ENCODE assay signal across 20 cellular contexts in genomic region chr2:204870053-204870452, GRCh38.
"Had no signal": no experiment of that assay in that cellular context is flagged by ENCODE, and none has a peak within 500 bp of the region (broad histone marks: within the 10 kb centered on the region; RNA-seq: fewer than 3 reads in every experiment).

No MANE protein-coding gene starts in this region.

- H3K27ac Mint-ChIP-seq: endodermal cell; natural killer cell; stimulated activated naive B cell treated with anti-CD40 and anti-IgM and Interleukin-4, amounts not matched to agents 10 μg/mL and 1 μg/mL and 100 μg/mL, for 72 hours; stimulated activated naive CD8-positive, alpha-beta T cell treated with anti-CD3 and anti-CD28 coated beads, Interleukin-15, amount 100 ng/mL, for 72 hours had no signal

- H3K36me3 Mint-ChIP-seq: natural killer cell; stimulated activated naive B cell treated with anti-CD40 and anti-IgM and Interleukin-4, amounts not matched to agents 10 μg/mL and 1 μg/mL and 100 μg/mL, for 72 hours had no signal

- H3K27me3 ChIP-seq: spleen, testis, tibial nerve, upper lobe of right lung, vagina had no signal

- ATAC-seq: mucosa of descending colon; natural killer cell; sciatic nerve; stimulated activated naive B cell treated with anti-CD40 and anti-IgM and Interleukin-4, amounts not matched to agents 10 μg/mL and 1 μg/mL and 100 μg/mL, for 72 hours; stimulated activated naive CD8-positive, alpha-beta T cell treated with anti-CD3 and anti-CD28 coated beads, Interleukin-15, amount 100 ng/mL, for 72 hours; upper lobe of right lung had no signal

- H3K27me3 Mint-ChIP-seq: stimulated activated naive B cell treated with anti-CD40 and anti-IgM and Interleukin-4, amounts not matched to agents 10 μg/mL and 1 μg/mL and 100 μg/mL, for 72 hours; stimulated activated naive CD8-positive, alpha-beta T cell treated with anti-CD3 and anti-CD28 coated beads, Interleukin-15, amount 100 ng/mL, for 72 hours had no signal

- H3K4me1 Mint-ChIP-seq: endodermal cell; natural killer cell; stimulated activated naive B cell treated with anti-CD40 and anti-IgM and Interleukin-4, amounts not matched to agents 10 μg/mL and 1 μg/mL and 100 μg/mL, for 72 hours had no signal

- H3K4me3 ChIP-seq: coronary artery, mucosa of descending colon, psoas muscle, spleen, testis, tibial nerve, upper lobe of right lung, vagina had no signal

- H3K9me3 Mint-ChIP-seq: endodermal cell, natural killer cell had no signal

- H3K9me3 ChIP-seq: mucosa of descending colon, psoas muscle, testis, upper lobe of right lung, vagina had no signal

- H3K36me3 ChIP-seq: spleen, tibial nerve, upper lobe of right lung, vagina had no signal

- H3K4me3 Mint-ChIP-seq: endodermal cell; natural killer cell; stimulated activated naive B cell treated with anti-CD40 and anti-IgM and Interleukin-4, amounts not matched to agents 10 μg/mL and 1 μg/mL and 100 μg/mL, for 72 hours; stimulated activated naive CD8-positive, alpha-beta T cell treated with anti-CD3 and anti-CD28 coated beads, Interleukin-15, amount 100 ng/mL, for 72 hours had no signal

- DNase-seq: effector CD4-positive, alpha-beta T cell; endodermal cell; foreskin melanocyte; head of caudate nucleus; hippocampal formation; mucosa of descending colon; natural killer cell; psoas muscle; spleen; stimulated activated CD4-positive, alpha-beta T cell treated with anti-CD3 and anti-CD28 coated beads, Interleukin-15, amount 100 ng/mL, for 24 hours; stimulated activated CD4-positive, alpha-beta T cell treated with anti-CD3 and anti-CD28 coated beads, Interleukin-1b, Interleukin-23, amount 100 ng/mL, for 48 hours; stimulated activated CD4-positive, alpha-beta T cell treated with anti-CD3 and anti-CD28 coated beads, Interleukin-4, amount 100 ng/mL, for 24 hours; stimulated activated naive B cell treated with anti-CD40 and anti-IgM and Interleukin-4, amounts not matched to agents 10 μg/mL and 1 μg/mL and 100 μg/mL, for 72 hours; stimulated activated naive CD8-positive, alpha-beta T cell treated with anti-CD3 and anti-CD28 coated beads, Interleukin-15, amount 100 ng/mL, for 72 hours; testis; upper lobe of right lung had no signal

- H3K27ac ChIP-seq: coronary artery, psoas muscle, testis, tibial nerve, upper lobe of right lung, vagina had no signal
